In the genomic region with DNA sequence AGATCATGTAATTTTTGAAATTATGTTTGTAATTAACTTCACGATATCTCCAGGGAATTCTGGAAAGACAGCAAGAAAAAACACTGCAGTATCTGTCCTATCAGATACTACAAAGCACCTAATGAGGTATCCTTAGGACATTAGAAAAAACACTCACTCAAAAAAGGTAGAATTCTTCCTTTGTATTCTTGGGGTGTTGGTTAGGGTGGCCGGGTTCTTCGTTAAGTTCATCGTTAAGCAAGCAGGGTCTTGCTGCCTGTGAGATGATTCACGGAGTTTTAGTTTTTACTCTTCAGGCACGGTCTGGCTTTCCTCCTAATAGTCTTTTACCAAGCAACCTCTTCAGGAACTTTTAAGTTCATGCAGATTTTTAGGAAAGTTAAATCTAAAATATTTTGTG, we compare ENCODE assay signal across 30 cellular contexts.
"Had no signal": no experiment of that assay in that cellular context is flagged by ENCODE, and none has a peak within 500 bp of the region (broad histone marks: within the 10 kb centered on the region; RNA-seq: fewer than 3 reads in every experiment).

No MANE protein-coding gene starts in this region.

- H3K36me3 Mint-ChIP-seq: activated CD8-positive, alpha-beta memory T cell treated with anti-CD3 and anti-CD28 coated beads, Interleukin-2, amount 10 ng/mL, durations not matched to agents 7 days and 5 days; activated naive CD4-positive, alpha-beta T cell treated with anti-CD3 and anti-CD28 coated beads, Interleukin-2, amount 50 U/mL, for 72 hours; T-cell had no signal

- H3K27me3 ChIP-seq: ascending aorta, body of pancreas had no signal

- H3K4me1 ChIP-seq: ascending aorta had no signal

- H3K4me2 ChIP-seq: KMS-11 had no signal

- H3K4me3 ChIP-seq: ascending aorta, body of pancreas, MG63, SK-N-MC had no signal

- H3K9ac ChIP-seq: KMS-11 had no signal

- H3K4me3 Mint-ChIP-seq: activated CD8-positive, alpha-beta memory T cell treated with anti-CD3 and anti-CD28 coated beads, Interleukin-2, amount 10 ng/mL, durations not matched to agents 7 days and 5 days; activated naive CD8-positive, alpha-beta T cell treated with anti-CD3 and anti-CD28 coated beads, Interleukin-2, amount 50 U/mL, for 24 hours; activated T-cell treated with anti-CD3 and anti-CD28 coated beads, Interleukin-2, amount 50 U/mL, for 24 hours; activated T-helper 1 cell treated with anti-CD3 and anti-CD28 coated beads, Interleukin-12 subunit alpha, Interleukin-12 subunit beta, Interleukin-2, Interleukin-4 antibody, amounts not matched to agents 30 ng/mL and 10 ng/mL and 1 ng/mL, durations not matched to agents 14 hours and 24 hours and 36 hours; T-cell had no signal

- ATAC-seq: activated CD8-positive, alpha-beta memory T cell treated with anti-CD3 and anti-CD28 coated beads, Interleukin-2, amount 10 ng/mL, durations not matched to agents 7 days and 5 days; activated naive CD4-positive, alpha-beta T cell treated with anti-CD3 and anti-CD28 coated beads, Interleukin-2, amount 50 U/mL, for 72 hours; activated naive CD8-positive, alpha-beta T cell treated with anti-CD3 and anti-CD28 coated beads, Interleukin-2, amount 50 U/mL, for 24 hours; body of pancreas; PC-3; T-cell had no signal

- H3K4me1 Mint-ChIP-seq: activated CD8-positive, alpha-beta memory T cell treated with anti-CD3 and anti-CD28 coated beads, Interleukin-2, amount 10 ng/mL, durations not matched to agents 7 days and 5 days; activated naive CD8-positive, alpha-beta T cell treated with anti-CD3 and anti-CD28 coated beads, Interleukin-2, amount 50 U/mL, for 24 hours; T-cell had no signal

- H3K27ac ChIP-seq: ascending aorta, body of pancreas, KMS-11, SK-N-MC had no signal

- H3K9me3 Mint-ChIP-seq: activated naive CD8-positive, alpha-beta T cell treated with anti-CD3 and anti-CD28 coated beads, Interleukin-2, amount 50 U/mL, for 24 hours; activated T-cell treated with anti-CD3 and anti-CD28 coated beads, Interleukin-2, amount 50 U/mL, for 24 hours; activated T-helper 1 cell treated with anti-CD3 and anti-CD28 coated beads, Interleukin-12 subunit alpha, Interleukin-12 subunit beta, Interleukin-2, Interleukin-4 antibody, amounts not matched to agents 30 ng/mL and 10 ng/mL and 1 ng/mL, durations not matched to agents 14 hours and 24 hours and 36 hours; T-cell had no signal

- FAIRE-seq: RCC 7860, TTC549 had no signal

- H3K36me3 ChIP-seq: ascending aorta, MG63 had no signal

- DNase-seq: activated CD4-positive, alpha-beta T cell treated with anti-CD3 and anti-CD28 coated beads for 4 hours; activated CD4-positive, alpha-beta T cell treated with anti-CD3 and anti-CD28 coated beads, Interleukin-2, amount 50 U/mL, for 48 hours; activated CD8-positive, alpha-beta memory T cell treated with anti-CD3 and anti-CD28 coated beads, Interleukin-2, amount 10 ng/mL, durations not matched to agents 7 days and 5 days; activated effector memory CD4-positive, alpha-beta T cell treated with Interleukin-2 at 50 U/mL for 16 hours; activated naive CD4-positive, alpha-beta T cell; activated naive CD8-positive, alpha-beta T cell treated with anti-CD3 and anti-CD28 coated beads, Interleukin-2, amount 50 U/mL, for 24 hours; activated T-cell treated with anti-CD3 and anti-CD28 coated beads, Interleukin-2, amount 50 U/mL, for 24 hours; amniotic stem cell; body of pancreas; MG63; MV-4-11; NCI-H1092 treated with DMSO at 0.1 percent for 48 hours; NCI-H1417 treated with DMSO at 0.1 percent for 48 hours; NCI-H1694; NCI-H2029; NCI-H226; NCI-H526; NCI-H774; PC-3; SIG-M5; T-cell; T-helper 2 cell; T1000 had no signal

- H3K9me3 ChIP-seq: ascending aorta, body of pancreas had no signal

- H3K27ac Mint-ChIP-seq: activated CD8-positive, alpha-beta memory T cell treated with anti-CD3 and anti-CD28 coated beads, Interleukin-2, amount 10 ng/mL, durations not matched to agents 7 days and 5 days; activated naive CD4-positive, alpha-beta T cell treated with anti-CD3 and anti-CD28 coated beads, Interleukin-2, amount 50 U/mL, for 72 hours; activated naive CD8-positive, alpha-beta T cell treated with anti-CD3 and anti-CD28 coated beads, Interleukin-2, amount 50 U/mL, for 24 hours; activated T-cell treated with anti-CD3 and anti-CD28 coated beads, Interleukin-2, amount 50 U/mL, for 24 hours; activated T-helper 1 cell treated with anti-CD3 and anti-CD28 coated beads, Interleukin-12 subunit alpha, Interleukin-12 subunit beta, Interleukin-2, Interleukin-4 antibody, amounts not matched to agents 30 ng/mL and 10 ng/mL and 1 ng/mL, durations not matched to agents 14 hours and 24 hours and 36 hours; T-cell had no signal
